29 cellular contexts compared by ENCODE assay signal in the genomic region with DNA sequence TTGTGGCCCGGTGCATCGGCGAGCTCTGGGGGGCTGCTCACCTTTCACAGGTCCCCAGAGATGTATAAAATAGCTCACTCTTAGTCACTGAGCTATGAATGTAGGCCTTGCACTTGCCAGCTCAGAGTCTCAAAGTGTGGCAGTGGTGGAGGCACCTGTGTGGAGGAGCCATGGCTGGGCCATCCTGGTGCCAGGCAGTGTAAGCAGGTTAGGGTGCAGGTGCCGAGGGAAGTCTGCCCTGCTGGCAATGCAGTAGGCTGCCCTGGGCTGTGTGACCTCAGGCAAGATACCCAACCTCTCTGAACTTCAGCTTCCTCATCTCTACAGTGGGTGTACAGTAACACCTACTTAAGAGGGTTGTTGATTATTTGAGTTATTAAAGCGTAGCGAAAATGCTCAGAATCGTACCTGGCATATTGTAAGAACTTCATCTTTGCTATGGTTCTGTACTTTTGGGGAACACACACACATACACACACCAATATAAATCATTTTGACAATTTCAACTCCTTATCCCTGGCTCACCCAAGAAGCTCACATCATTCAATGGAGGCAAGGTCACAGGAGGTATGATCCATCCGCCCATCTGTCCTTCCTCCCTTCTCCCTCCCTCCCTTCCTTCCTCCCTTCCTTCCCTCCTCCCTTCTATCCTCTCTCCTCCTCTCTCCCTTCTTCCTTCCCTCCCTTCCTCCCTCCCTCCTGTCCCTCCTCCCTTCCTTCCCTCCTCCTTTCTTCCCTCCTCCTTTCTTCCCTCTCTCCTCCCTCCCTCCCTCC.
"Had no signal": no experiment of that assay in that cellular context is flagged by ENCODE, and none has a peak within 500 bp of the region (broad histone marks: within the 10 kb centered on the region; RNA-seq: fewer than 3 reads in every experiment).

No MANE protein-coding gene starts in this region.

- H3K4me2 ChIP-seq: hepatocyte had no signal

- H3K79me2 ChIP-seq: hepatocyte had no signal

- H3K4me1 ChIP-seq: body of pancreas, left ventricle myocardium inferior, psoas muscle, right atrium auricular region, stomach, suprapubic skin had no signal

- H3K4me3 ChIP-seq: body of pancreas, cardiac muscle cell, esophagus muscularis mucosa, hepatocyte, left ventricle myocardium inferior, ovary, psoas muscle, right atrium auricular region, skin epidermis, stomach, suprapubic skin, transverse colon had no signal

- H2AFZ ChIP-seq: hepatocyte had no signal

- H3K36me3 ChIP-seq: cardiac muscle cell, esophagus muscularis mucosa, left ventricle myocardium inferior, neutrophil, ovary, right atrium auricular region, stomach, suprapubic skin, transverse colon had no signal

- H3K9me3 ChIP-seq: body of pancreas, esophagus muscularis mucosa, left ventricle myocardium inferior, neutrophil, ovary, psoas muscle, right atrium auricular region, suprapubic skin, transverse colon had no signal

- H3K27ac ChIP-seq: body of pancreas, cardiac muscle cell, esophagus muscularis mucosa, hepatocyte, left ventricle myocardium inferior, neutrophil, ovary, psoas muscle, right atrium auricular region, stomach, suprapubic skin had no signal

- DNase-seq: activated B cell treated with CpG ODN at 0.5 μM for 24 hours; activated CD4-positive, alpha-beta T cell treated with anti-CD3 and anti-CD28 coated beads for 36 hours; activated CD4-positive, alpha-beta T cell treated with anti-CD3 and anti-CD28 coated beads, Interleukin-2, amount 50 U/mL, for 4 hours; activated CD8-positive, alpha-beta memory T cell treated with anti-CD3 and anti-CD28 coated beads for 24 hours; activated CD8-positive, alpha-beta memory T cell treated with anti-CD3 and anti-CD28 coated beads, Interleukin-2, amount 50 U/mL, for 4 hours; activated T-cell treated with anti-CD3 and anti-CD28 coated beads, Interleukin-2, amount 50 U/mL, for 24 hours; anterior cingulate cortex; body of pancreas; effector memory CD4-positive, alpha-beta T cell; glutamatergic neuron; immature natural killer cell; kidney glomerular epithelial cell; left ventricle myocardium inferior; natural killer cell; ovary; psoas muscle; stimulated activated CD4-positive, alpha-beta T cell treated with anti-CD3 and anti-CD28 coated beads, Interleukin-2, amount 100 ng/mL, for 24 hours; stomach; T-helper 9 cell; transverse colon had no signal

- H3K27me3 ChIP-seq: body of pancreas, cardiac muscle cell, esophagus muscularis mucosa, hepatocyte, ovary, right atrium auricular region, transverse colon had no signal

- FAIRE-seq: frontal cortex had no signal

- ATAC-seq: activated CD4-positive, alpha-beta T cell treated with anti-CD3 and anti-CD28 coated beads for 36 hours; body of pancreas; natural killer cell; psoas muscle; stimulated activated memory B cell treated with anti-CD40 and anti-IgM and Interleukin-4, amounts not matched to agents 10 μg/mL and 1 μg/mL and 100 μg/mL, for 72 hours had no signal
